Comparison of ENCODE assay signal across 25 cellular contexts in the genomic region with DNA sequence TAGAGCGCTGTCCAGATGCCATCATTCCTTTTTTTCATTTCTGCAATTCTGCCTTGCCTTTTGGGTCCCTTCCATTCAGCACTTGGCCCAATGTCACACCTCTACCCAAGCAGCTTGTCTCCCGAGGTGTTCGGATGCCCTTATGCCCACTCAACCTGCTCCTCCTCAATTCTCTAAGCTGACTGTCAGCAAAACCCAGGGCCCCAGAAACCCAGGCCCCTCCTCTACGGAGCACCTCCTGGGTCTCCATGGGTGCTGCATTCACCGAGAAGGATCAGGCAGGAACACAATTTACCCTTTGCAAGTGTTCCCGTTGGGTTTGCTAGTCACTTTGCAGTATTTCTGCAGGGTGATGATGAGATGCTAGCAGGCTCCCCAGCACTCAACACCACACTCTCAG.
DNase-seq lines count a peak whose midpoint lies in the region; ATAC-seq and TF ChIP-seq lines count a peak whose summit lies in the region.
"Had no signal": no experiment of that assay in that cellular context is flagged by ENCODE, and none has a peak within 500 bp of the region (broad histone marks: within the 10 kb centered on the region; RNA-seq: fewer than 3 reads in every experiment).

No MANE protein-coding gene starts in this region.

- H3K27me3 Mint-ChIP-seq in osteocyte (ENCODE audit: unreplicated experiment) = no peaks in the 10 kb centered on the region

- H3K9me3 Mint-ChIP-seq in osteocyte (ENCODE audit: unreplicated experiment) = no peaks in the 10 kb centered on the region
- H3K9me3 Mint-ChIP-seq in activated naive CD4-positive, alpha-beta T cell treated with anti-CD3 and anti-CD28 coated beads, Interleukin-2, amount 50 U/mL, for 72 hours = no peaks in the 10 kb centered on the region
- H3K9me3 Mint-ChIP-seq: CD8-positive, alpha-beta memory T cell had no signal

- ATAC-seq in activated naive CD4-positive, alpha-beta T cell treated with anti-CD3 and anti-CD28 coated beads, Interleukin-2, amount 50 U/mL, for 72 hours = no peak
- no peak for ATAC-seq in heart left ventricle
- ATAC-seq: GM12878 had no signal

- intact Hi-C loops in heart left ventricle (cut with DNase I) = no loop called here

- no peaks in the 10 kb centered on the region for H3K4me1 ChIP-seq in heart left ventricle
- H3K4me1 ChIP-seq: BE2C, BLaER1 had no signal

- WGBS in heart left ventricle, 4 donors = 88 to 90% (median 89%) methylated on average over 6 of the region's 6 CpGs

- no peak overlapping the region for H3K4me3 Mint-ChIP-seq in osteocyte (ENCODE audit: unreplicated experiment)
- H3K4me3 Mint-ChIP-seq: CD14-positive monocyte; CD4-positive, alpha-beta memory T cell; CD4-positive, CD25-positive, alpha-beta regulatory T cell; CD8-positive, alpha-beta memory T cell had no signal

- no peaks in the 10 kb centered on the region for H3K36me3 Mint-ChIP-seq in osteocyte (ENCODE audit: unreplicated experiment)
- no peaks in the 10 kb centered on the region for H3K36me3 Mint-ChIP-seq in activated naive CD4-positive, alpha-beta T cell treated with anti-CD3 and anti-CD28 coated beads, Interleukin-2, amount 50 U/mL, for 72 hours
- H3K36me3 Mint-ChIP-seq: CD14-positive monocyte; CD4-positive, alpha-beta memory T cell; CD4-positive, CD25-positive, alpha-beta regulatory T cell; CD8-positive, alpha-beta memory T cell had no signal

- H3K27ac ChIP-seq in coronary artery (no peak overlapping the region), heart left ventricle (no peak overlapping the region)
- H3K27ac ChIP-seq: BLaER1 had no signal

- TF ChIP-seq CTCF in coronary artery (IDR thresholded peaks at IDR 0.05) = no peak
- no peak for TF ChIP-seq CTCF in osteocyte (IDR thresholded peaks at IDR 0.05)
- no peak for TF ChIP-seq CTCF in heart left ventricle (IDR thresholded peaks at IDR 0.05)

- H3K27ac Mint-ChIP-seq in osteocyte (ENCODE audit: unreplicated experiment) = no peak overlapping the region
- no peak overlapping the region for H3K27ac Mint-ChIP-seq in activated naive CD4-positive, alpha-beta T cell treated with anti-CD3 and anti-CD28 coated beads, Interleukin-2, amount 50 U/mL, for 72 hours
- H3K27ac Mint-ChIP-seq: CD4-positive, alpha-beta memory T cell; CD4-positive, CD25-positive, alpha-beta regulatory T cell; CD8-positive, alpha-beta memory T cell had no signal

- H3K36me3 ChIP-seq in heart left ventricle = no peaks in the 10 kb centered on the region
- H3K36me3 ChIP-seq: BE2C, BLaER1 had no signal

- H3K27me3 ChIP-seq in heart left ventricle = peaks cover 0 to 9% (median 0%) of the 10 kb centered on the region in 9 donors
- H3K27me3 ChIP-seq: BE2C, BLaER1 had no signal

- TF ChIP-seq POLR2A in heart left ventricle (IDR thresholded peaks at IDR 0.05) = no peak

- no peaks in the 10 kb centered on the region for H3K9me3 ChIP-seq in heart left ventricle
- H3K9me3 ChIP-seq: BE2C, BLaER1 had no signal

- H3K4me1 Mint-ChIP-seq in osteocyte (ENCODE audit: unreplicated experiment) = no peaks in the 10 kb centered on the region
- H3K4me1 Mint-ChIP-seq: CD14-positive monocyte; CD4-positive, alpha-beta memory T cell; CD8-positive, alpha-beta memory T cell had no signal

- H3K4me3 ChIP-seq in coronary artery (no peak overlapping the region), heart left ventricle (no peak overlapping the region)
- H3K4me3 ChIP-seq: BLaER1, GM12878 had no signal

- DNase-seq in coronary artery (ENCODE audit: low spot score) (peak; percentile 56), mesenteric fat pad (ENCODE audit: low spot score) (peak; percentile 9), osteocyte (ENCODE audit: extremely low spot score, unreplicated experiment) (peak; percentile 75), heart left ventricle (no peak)
- no peak for DNase-seq in activated CD4-positive, CD25-positive, alpha-beta regulatory T cell treated with anti-CD3 and anti-CD28 coated beads, Interleukin-2, amount 50 U/mL, for 72 hours
- no peak for DNase-seq in activated naive CD4-positive, alpha-beta T cell treated with anti-CD3 and anti-CD28 coated beads, Interleukin-2, amount 50 U/mL, for 72 hours (ENCODE audit: low spot score in 2 of 2)
- DNase-seq in activated CD8-positive, alpha-beta memory T cell treated with anti-CD3 and anti-CD28 coated beads for 24 hours = no peak
- DNase-seq: 8988T; ACHN; BE2C; C1 segment of cervical spinal cord; CD4-positive, alpha-beta memory T cell; CD4-positive, CD25-positive, alpha-beta regulatory T cell; CD8-positive, alpha-beta memory T cell; COR-L47; DMS 273 treated with DMSO at 0.1 percent for 48 hours; DMS153; DMS53; DMS79; DND-41; EL; GDM1 had no signal

Comparison
In these comparisons a context has a peak if more than half of its experiments do, and no peak if none do; other contexts are left out.
1. DNase-seq: peak in coronary artery (single experiment), mesenteric fat pad (single experiment) and osteocyte (single experiment); none in activated CD4-positive, CD25-positive, alpha-beta regulatory T cell treated with anti-CD3 and anti-CD28 coated beads, Interleukin-2, amount 50 U/mL, for 72 hours (single experiment), activated naive CD4-positive, alpha-beta T cell treated with anti-CD3 and anti-CD28 coated beads, Interleukin-2, amount 50 U/mL, for 72 hours (0 of 2), heart left ventricle (0 of 5) and activated CD8-positive, alpha-beta memory T cell treated with anti-CD3 and anti-CD28 coated beads for 24 hours (single experiment).